In the genomic region with DNA sequence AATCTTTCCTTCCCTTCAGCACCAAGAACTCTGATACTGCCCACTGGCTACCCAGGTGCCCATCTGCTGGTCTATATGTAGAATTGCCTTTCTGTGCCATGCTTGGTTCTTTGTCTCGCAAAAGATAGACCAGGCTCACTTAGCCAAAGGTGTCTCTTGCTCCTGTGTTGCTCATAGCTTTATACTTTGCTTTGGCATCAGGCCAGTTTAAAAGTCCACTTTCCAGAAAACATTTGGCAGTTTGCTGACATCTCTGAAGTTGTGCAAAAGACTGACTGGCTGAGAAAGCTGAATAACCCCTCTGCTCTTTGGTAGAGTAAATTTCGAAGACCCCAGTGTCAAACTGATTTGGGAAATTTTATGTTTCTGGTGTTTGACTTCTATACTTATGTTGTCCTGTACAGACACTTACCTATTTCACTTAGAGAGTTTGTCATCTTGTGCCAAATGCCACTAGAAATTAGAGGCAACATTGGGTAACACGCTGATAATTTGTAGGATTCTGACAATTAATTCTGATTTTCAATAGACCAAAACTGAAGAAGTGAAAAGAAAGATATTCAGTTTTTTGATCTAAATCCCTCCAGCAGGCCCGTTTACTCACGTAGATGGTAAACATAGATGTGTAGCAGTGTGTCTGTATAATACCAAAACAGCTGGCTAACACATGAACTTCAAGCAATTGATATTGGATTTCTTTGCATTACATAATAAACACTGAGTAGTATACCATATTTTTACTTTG, we compare ENCODE assay signal across 1 cellular context.
TF ChIP-seq lines count a peak whose summit lies in the region.

No MANE protein-coding gene starts in this region.

TF ChIP-seq in K562, 482 proteins besides CTCF, POLR2A, EP300 and RAD21 (continued from another document and continues in another):
- TF ChIP-seq, protein P1, sequence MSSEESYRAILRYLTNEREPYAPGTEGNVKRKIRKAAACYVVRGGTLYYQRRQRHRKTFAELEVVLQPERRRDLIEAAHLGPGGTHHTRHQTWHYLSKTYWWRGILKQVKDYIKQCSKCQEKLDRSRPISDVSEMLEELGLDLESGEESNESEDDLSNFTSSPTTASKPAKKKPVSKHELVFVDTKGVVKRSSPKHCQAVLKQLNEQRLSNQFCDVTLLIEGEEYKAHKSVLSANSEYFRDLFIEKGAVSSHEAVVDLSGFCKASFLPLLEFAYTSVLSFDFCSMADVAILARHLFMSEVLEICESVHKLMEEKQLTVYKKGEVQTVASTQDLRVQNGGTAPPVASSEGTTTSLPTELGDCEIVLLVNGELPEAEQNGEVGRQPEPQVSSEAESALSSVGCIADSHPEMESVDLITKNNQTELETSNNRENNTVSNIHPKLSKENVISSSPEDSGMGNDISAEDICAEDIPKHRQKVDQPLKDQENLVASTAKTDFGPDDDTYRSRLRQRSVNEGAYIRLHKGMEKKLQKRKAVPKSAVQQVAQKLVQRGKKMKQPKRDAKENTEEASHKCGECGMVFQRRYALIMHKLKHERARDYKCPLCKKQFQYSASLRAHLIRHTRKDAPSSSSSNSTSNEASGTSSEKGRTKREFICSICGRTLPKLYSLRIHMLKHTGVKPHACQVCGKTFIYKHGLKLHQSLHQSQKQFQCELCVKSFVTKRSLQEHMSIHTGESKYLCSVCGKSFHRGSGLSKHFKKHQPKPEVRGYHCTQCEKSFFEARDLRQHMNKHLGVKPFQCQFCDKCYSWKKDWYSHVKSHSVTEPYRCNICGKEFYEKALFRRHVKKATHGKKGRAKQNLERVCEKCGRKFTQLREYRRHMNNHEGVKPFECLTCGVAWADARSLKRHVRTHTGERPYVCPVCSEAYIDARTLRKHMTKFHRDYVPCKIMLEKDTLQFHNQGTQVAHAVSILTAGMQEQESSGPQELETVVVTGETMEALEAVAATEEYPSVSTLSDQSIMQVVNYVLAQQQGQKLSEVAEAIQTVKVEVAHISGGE (CRISPR knock-in tag; IDR thresholded peaks at IDR 0.05), result no peak
- TF ChIP-seq, protein P2, sequence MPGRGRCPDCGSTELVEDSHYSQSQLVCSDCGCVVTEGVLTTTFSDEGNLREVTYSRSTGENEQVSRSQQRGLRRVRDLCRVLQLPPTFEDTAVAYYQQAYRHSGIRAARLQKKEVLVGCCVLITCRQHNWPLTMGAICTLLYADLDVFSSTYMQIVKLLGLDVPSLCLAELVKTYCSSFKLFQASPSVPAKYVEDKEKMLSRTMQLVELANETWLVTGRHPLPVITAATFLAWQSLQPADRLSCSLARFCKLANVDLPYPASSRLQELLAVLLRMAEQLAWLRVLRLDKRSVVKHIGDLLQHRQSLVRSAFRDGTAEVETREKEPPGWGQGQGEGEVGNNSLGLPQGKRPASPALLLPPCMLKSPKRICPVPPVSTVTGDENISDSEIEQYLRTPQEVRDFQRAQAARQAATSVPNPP (IDR thresholded peaks at IDR 0.05; ENCODE audit: borderline replicate concordance, insufficient read depth, insufficient read length), result no peak
- TF ChIP-seq, protein P3, sequence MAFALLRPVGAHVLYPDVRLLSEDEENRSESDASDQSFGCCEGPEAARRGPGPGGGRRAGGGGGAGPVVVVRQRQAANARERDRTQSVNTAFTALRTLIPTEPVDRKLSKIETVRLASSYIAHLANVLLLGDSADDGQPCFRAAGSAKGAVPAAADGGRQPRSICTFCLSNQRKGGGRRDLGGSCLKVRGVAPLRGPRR (CRISPR knock-in tag; IDR thresholded peaks at IDR 0.05), result no peak
- TF ChIP-seq SRSF3 (IDR thresholded peaks at IDR 0.05; ENCODE audit: insufficient read depth, low read length) (no peak), CCNT2 (IDR thresholded peaks at IDR 0.05; ENCODE audit: borderline replicate concordance, extremely low read depth, insufficient read length, low read depth, low read length) (peak; percentile 8), FOXM1 (IDR thresholded peaks at IDR 0.05; ENCODE audit: low read depth) (0 out of 2 replicates have a peak, but pooled peaks have one; percentile 8), FOXM1 (CRISPR knock-in tag; IDR thresholded peaks at IDR 0.05; ENCODE audit: low read depth) (no peak), JUND (IDR thresholded peaks at IDR 0.05; ENCODE audit: borderline replicate concordance, low read depth, low read length) (0 out of 2 replicates have a peak, but pooled peaks have one; percentile 1), JUND (tag; IDR thresholded peaks at IDR 0.05; ENCODE audit: borderline replicate concordance, low read depth, low read length) (no peak), NR2F6 (CRISPR knock-in tag; IDR thresholded peaks at IDR 0.05) (no peak), TEAD1 (CRISPR knock-in tag; IDR thresholded peaks at IDR 0.05) (0 out of 4 replicates have a peak, but pooled peaks of 1 of the 2 experiments have one; percentile 19), SRF (CRISPR knock-in tag; IDR thresholded peaks at IDR 0.05) (0 out of 4 replicates have a peak, but pooled peaks of 1 of the 2 experiments have one; percentile 6), NFIX (CRISPR knock-in tag; IDR thresholded peaks at IDR 0.05; ENCODE audit: low read depth) (peak; percentile 62), TAL1 (IDR thresholded peaks at IDR 0.05) (peak; percentile 23; the same call in 1 of the 2 replicates), BCOR (IDR thresholded peaks at IDR 0.05) (no peak), HDAC1 (IDR thresholded peaks at IDR 0.05) (0 out of 4 replicates have a peak, but pooled peaks of 1 of the 2 experiments have one; percentile 12), XRCC4 (IDR thresholded peaks at IDR 0.05; ENCODE audit: extremely low read depth, insufficient read depth, insufficient read length) (no peak), ZNF79 (CRISPR knock-in tag; IDR thresholded peaks at IDR 0.05; ENCODE audit: low read depth) (no peak), MAZ (CRISPR knock-in tag; conservative IDR thresholded peaks at IDR 0.05 in 1 of 2, IDR thresholded peaks at IDR 0.05 in 1 of 2) (peak in 1 of 2 experiments; percentile 53; a peak in 1 of 4 replicates), DDX20 (tag; IDR thresholded peaks at IDR 0.05; ENCODE audit: low read depth) (no peak; the same call in 1 of the 2 replicates), ZC3H11A (IDR thresholded peaks at IDR 0.05; ENCODE audit: low read depth, low read length) (no peak), KDM4B (IDR thresholded peaks at IDR 0.05; ENCODE audit: borderline replicate concordance in 2 of 2, low read depth in 1 of 2) (peak in 1 of 2 experiments; percentile 88; a peak in 1 of 4 replicates), L3MBTL2 (IDR thresholded peaks at IDR 0.05) (no peak), SMAD1 (IDR thresholded peaks at IDR 0.05; ENCODE audit: low read depth, low read length, partially characterized antibody) (no peak), NFIC (IDR thresholded peaks at IDR 0.05) (peak; percentile 97)
- TF ChIP-seq, protein P4, sequence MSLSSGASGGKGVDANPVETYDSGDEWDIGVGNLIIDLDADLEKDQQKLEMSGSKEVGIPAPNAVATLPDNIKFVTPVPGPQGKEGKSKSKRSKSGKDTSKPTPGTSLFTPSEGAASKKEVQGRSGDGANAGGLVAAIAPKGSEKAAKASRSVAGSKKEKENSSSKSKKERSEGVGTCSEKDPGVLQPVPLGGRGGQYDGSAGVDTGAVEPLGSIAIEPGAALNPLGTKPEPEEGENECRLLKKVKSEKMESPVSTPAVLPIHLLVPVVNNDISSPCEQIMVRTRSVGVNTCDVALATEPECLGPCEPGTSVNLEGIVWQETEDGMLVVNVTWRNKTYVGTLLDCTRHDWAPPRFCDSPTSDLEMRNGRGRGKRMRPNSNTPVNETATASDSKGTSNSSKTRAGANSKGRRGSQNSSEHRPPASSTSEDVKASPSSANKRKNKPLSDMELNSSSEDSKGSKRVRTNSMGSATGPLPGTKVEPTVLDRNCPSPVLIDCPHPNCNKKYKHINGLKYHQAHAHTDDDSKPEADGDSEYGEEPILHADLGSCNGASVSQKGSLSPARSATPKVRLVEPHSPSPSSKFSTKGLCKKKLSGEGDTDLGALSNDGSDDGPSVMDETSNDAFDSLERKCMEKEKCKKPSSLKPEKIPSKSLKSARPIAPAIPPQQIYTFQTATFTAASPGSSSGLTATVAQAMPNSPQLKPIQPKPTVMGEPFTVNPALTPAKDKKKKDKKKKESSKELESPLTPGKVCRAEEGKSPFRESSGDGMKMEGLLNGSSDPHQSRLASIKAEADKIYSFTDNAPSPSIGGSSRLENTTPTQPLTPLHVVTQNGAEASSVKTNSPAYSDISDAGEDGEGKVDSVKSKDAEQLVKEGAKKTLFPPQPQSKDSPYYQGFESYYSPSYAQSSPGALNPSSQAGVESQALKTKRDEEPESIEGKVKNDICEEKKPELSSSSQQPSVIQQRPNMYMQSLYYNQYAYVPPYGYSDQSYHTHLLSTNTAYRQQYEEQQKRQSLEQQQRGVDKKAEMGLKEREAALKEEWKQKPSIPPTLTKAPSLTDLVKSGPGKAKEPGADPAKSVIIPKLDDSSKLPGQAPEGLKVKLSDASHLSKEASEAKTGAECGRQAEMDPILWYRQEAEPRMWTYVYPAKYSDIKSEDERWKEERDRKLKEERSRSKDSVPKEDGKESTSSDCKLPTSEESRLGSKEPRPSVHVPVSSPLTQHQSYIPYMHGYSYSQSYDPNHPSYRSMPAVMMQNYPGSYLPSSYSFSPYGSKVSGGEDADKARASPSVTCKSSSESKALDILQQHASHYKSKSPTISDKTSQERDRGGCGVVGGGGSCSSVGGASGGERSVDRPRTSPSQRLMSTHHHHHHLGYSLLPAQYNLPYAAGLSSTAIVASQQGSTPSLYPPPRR (CRISPR knock-in tag; IDR thresholded peaks at IDR 0.05; ENCODE audit: borderline replicate concordance), result no peak
- TF ChIP-seq, protein P5, sequence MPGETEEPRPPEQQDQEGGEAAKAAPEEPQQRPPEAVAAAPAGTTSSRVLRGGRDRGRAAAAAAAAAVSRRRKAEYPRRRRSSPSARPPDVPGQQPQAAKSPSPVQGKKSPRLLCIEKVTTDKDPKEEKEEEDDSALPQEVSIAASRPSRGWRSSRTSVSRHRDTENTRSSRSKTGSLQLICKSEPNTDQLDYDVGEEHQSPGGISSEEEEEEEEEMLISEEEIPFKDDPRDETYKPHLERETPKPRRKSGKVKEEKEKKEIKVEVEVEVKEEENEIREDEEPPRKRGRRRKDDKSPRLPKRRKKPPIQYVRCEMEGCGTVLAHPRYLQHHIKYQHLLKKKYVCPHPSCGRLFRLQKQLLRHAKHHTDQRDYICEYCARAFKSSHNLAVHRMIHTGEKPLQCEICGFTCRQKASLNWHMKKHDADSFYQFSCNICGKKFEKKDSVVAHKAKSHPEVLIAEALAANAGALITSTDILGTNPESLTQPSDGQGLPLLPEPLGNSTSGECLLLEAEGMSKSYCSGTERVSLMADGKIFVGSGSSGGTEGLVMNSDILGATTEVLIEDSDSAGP (CRISPR knock-in tag; IDR thresholded peaks at IDR 0.05), result no peak
- TF ChIP-seq, protein P6, sequence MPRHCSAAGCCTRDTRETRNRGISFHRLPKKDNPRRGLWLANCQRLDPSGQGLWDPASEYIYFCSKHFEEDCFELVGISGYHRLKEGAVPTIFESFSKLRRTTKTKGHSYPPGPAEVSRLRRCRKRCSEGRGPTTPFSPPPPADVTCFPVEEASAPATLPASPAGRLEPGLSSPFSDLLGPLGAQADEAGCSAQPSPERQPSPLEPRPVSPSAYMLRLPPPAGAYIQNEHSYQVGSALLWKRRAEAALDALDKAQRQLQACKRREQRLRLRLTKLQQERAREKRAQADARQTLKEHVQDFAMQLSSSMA (CRISPR knock-in tag; IDR thresholded peaks at IDR 0.05), result no peak
- TF ChIP-seq, protein P7, sequence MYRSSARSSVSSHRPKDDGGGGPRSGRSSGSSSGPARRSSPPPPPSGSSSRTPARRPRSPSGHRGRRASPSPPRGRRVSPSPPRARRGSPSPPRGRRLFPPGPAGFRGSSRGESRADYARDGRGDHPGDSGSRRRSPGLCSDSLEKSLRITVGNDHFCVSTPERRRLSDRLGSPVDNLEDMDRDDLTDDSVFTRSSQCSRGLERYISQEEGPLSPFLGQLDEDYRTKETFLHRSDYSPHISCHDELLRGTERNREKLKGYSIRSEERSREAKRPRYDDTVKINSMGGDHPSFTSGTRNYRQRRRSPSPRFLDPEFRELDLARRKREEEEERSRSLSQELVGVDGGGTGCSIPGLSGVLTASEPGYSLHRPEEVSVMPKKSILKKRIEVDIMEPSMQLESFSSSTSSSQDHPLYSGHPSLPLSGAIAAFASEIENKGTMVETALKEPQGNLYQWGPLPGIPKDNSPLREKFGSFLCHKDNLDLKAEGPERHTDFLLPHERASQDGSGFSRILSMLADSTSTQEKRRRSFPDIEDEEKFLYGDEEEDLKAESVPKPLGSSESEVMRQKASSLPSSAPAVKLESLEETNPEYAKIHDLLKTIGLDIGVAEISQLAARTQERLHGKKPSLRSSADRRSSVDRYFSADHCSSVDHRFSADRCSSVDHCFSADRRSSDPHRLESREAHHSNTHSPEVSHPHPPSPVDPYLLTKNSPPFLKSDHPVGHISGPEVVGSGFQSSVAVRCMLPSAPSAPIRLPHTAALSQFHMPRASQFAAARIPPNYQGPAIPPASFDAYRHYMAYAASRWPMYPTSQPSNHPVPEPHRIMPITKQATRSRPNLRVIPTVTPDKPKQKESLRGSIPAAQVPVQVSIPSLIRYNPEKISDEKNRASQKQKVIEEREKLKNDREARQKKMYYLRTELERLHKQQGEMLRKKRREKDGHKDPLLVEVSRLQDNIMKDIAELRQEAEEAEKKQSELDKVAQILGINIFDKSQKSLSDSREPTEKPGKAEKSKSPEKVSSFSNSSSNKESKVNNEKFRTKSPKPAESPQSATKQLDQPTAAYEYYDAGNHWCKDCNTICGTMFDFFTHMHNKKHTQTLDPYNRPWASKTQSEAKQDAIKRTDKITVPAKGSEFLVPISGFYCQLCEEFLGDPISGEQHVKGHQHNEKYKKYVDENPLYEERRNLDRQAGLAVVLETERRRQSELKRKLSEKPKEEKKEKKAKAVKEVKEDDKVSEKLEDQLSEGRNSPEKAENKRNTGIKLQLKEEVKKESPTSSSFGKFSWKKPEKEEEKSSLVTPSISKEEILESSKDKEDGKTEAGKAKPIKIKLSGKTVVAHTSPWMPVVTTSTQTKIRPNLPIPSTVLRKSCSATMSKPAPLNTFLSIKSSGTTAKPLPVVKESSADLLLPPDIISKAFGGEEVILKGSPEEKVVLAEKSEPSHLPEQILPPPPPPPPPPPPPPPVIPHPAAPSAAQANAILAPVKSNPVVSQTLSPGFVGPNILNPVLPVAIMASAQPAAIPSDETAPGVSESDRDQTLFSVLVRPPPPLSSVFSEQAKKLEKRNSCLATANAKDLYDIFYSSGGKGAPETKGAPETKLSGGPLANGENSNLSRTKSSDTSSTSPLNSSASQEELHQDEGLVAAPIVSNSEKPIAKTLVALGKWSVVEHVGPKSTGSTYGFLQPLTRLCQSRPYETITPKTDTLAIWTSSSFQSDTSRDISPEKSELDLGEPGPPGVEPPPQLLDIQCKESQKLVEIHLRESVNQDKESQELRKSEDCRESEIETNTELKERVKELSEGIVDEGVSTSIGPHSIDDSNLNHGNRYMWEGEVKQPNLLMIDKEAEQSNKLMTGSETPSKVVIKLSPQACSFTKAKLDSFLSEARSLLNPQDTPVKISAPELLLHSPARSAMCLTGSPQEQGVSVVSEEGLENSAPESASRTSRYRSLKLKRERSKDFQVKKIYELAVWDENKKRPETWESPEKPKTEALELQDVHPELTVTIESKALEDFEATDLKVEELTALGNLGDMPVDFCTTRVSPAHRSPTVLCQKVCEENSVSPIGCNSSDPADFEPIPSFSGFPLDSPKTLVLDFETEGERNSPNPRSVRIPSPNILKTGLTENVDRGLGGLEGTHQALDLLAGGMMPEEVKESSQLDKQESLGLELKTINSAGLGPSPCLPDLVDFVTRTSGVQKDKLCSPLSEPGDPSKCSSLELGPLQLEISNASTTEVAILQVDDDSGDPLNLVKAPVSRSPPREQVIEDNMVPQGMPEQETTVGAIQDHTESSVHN (IDR thresholded peaks at IDR 0.05; ENCODE audit: borderline replicate concordance in 1 of 2, low read depth in 1 of 2), result peak in 1 of 2 experiments; percentile 19; a peak in 1 of 4 replicates
